1 cellular context compared by ENCODE assay signal in the genomic region with DNA sequence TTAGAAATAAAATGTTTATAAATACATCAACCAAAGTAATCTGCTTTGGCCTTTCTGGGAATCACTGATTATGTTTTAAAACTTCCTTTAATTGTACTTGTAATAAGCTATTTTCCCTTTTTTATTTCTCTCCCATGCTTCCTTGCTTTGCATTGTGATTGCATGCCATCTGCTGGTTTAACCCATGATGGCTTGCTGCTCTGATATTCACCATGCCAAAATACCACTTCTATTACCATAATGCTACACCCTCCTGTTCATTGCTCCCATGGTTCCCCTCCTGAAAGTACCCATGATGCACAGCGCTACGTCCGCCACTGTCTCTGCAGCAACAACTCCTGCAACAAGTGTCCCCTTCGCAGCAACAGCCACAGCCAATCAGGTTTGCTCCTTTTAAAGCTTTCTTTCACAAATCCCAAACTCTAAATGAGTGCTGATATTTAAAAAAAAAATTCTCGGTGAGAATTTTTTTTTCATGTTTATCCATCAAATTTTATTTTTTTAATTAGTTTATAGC.
TF ChIP-seq lines count a peak whose summit lies in the region.

No MANE protein-coding gene starts in this region.

TF ChIP-seq in HEK293, 187 proteins besides CTCF, POLR2A, EP300 and RAD21 (continued from another document):
- TF ChIP-seq, protein P1, sequence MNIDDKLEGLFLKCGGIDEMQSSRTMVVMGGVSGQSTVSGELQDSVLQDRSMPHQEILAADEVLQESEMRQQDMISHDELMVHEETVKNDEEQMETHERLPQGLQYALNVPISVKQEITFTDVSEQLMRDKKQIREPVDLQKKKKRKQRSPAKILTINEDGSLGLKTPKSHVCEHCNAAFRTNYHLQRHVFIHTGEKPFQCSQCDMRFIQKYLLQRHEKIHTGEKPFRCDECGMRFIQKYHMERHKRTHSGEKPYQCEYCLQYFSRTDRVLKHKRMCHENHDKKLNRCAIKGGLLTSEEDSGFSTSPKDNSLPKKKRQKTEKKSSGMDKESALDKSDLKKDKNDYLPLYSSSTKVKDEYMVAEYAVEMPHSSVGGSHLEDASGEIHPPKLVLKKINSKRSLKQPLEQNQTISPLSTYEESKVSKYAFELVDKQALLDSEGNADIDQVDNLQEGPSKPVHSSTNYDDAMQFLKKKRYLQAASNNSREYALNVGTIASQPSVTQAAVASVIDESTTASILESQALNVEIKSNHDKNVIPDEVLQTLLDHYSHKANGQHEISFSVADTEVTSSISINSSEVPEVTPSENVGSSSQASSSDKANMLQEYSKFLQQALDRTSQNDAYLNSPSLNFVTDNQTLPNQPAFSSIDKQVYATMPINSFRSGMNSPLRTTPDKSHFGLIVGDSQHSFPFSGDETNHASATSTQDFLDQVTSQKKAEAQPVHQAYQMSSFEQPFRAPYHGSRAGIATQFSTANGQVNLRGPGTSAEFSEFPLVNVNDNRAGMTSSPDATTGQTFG (tag by site-specific recombination; IDR thresholded peaks at IDR 0.05; ENCODE audit: borderline replicate concordance), result no peak
- TF ChIP-seq ZNF114 (tag by site-specific recombination; IDR thresholded peaks at IDR 0.05) (no peak), ZIC2 (tag by site-specific recombination; IDR thresholded peaks at IDR 0.05) (no peak)
